In genomic region chr9:11713077-11713476, GRCh38 we compare ENCODE assay signal across 9 cellular contexts.
"Had no signal": no experiment of that assay in that cellular context is flagged by ENCODE, and none has a peak within 500 bp of the region (broad histone marks: within the 10 kb centered on the region; RNA-seq: fewer than 3 reads in every experiment).

No MANE protein-coding gene starts in this region.

- H3K4me3 ChIP-seq: K562 had no signal

- FAIRE-seq: HepG2, HTR-8/SVneo, K562 had no signal

- H3K4me1 Mint-ChIP-seq: IgD-negative memory B cell had no signal

- H3K27ac Mint-ChIP-seq: IgD-negative memory B cell had no signal

- H3K4me3 Mint-ChIP-seq: IgD-negative memory B cell had no signal

- H3K9ac ChIP-seq: KMS-11 had no signal

- H3K27ac ChIP-seq: HL-60, KMS-11 had no signal

- H3K27me3 Mint-ChIP-seq: IgD-negative memory B cell had no signal

- ATAC-seq: HepG2, K562 had no signal

- DNase-seq: IMR-90, KBM-7, KG1 had no signal
